ENCODE assay signal across 21 cellular contexts in genomic region chr18:74387362-74387761, GRCh38.
"Had no signal": no experiment of that assay in that cellular context is flagged by ENCODE, and none has a peak within 500 bp of the region (broad histone marks: within the 10 kb centered on the region; RNA-seq: fewer than 3 reads in every experiment).

No MANE protein-coding gene starts in this region.

- ATAC-seq: activated T-cell treated with anti-CD3 and anti-CD28 coated beads, Interleukin-2, amount 50 U/mL, for 72 hours; left lung; naive thymus-derived CD8-positive, alpha-beta T cell; upper lobe of right lung had no signal

- H3K9me3 ChIP-seq: colonic mucosa, esophagus muscularis mucosa, left lung, spleen, thyroid gland, upper lobe of right lung had no signal

- H3K27ac ChIP-seq: colonic mucosa, dorsolateral prefrontal cortex, esophagus muscularis mucosa, left lung, spleen, thyroid gland, upper lobe of right lung had no signal

- H3K4me3 ChIP-seq: colonic mucosa, dorsolateral prefrontal cortex, esophagus muscularis mucosa, left lung, lung, spleen, thyroid gland, upper lobe of right lung had no signal

- H3K27me3 ChIP-seq: colonic mucosa, left lung, thyroid gland, upper lobe of right lung had no signal

- H3K36me3 ChIP-seq: colonic mucosa, esophagus muscularis mucosa, left lung, spleen, thyroid gland, upper lobe of right lung had no signal

- H3K4me1 ChIP-seq: colonic mucosa, upper lobe of right lung had no signal

- DNase-seq: activated B cell treated with CpG ODN at 0.5 μM for 24 hours; activated CD4-positive, alpha-beta memory T cell treated with anti-CD3 and anti-CD28 coated beads for 36 hours; activated CD4-positive, alpha-beta T cell treated with anti-CD3 and anti-CD28 coated beads for 4 hours; activated effector memory CD4-positive, alpha-beta T cell treated with Interleukin-2 at 50 U/mL for 16 hours; activated naive CD4-positive, alpha-beta T cell treated with anti-CD3 and anti-CD28 coated beads for 36 hours; activated naive CD8-positive, alpha-beta T cell treated with anti-CD3 and anti-CD28 coated beads, Interleukin-2, amount 10 ng/mL, durations not matched to agents 7 days and 5 days; activated T-cell treated with anti-CD3 and anti-CD28 coated beads, Interleukin-2, amount 50 U/mL, for 72 hours; amniotic stem cell; colonic mucosa; dorsolateral prefrontal cortex; immature natural killer cell; left lung; naive thymus-derived CD8-positive, alpha-beta T cell; retina; spleen; stimulated activated CD4-positive, alpha-beta T cell treated with anti-CD3 and anti-CD28 coated beads, Interleukin-4, amount 100 ng/mL, for 24 hours; stimulated activated naive CD4-positive, alpha-beta T cell treated with Interleukin-2 at 50 U/mL for 16 hours; thyroid gland; upper lobe of right lung had no signal
